ENCODE assay signal across 2 cellular contexts in genomic region chr2:112940859-112941258, GRCh38.
A peak's percentile ranks its signal among the peaks of the same experiment; 100 is the strongest.
TF ChIP-seq lines count a peak whose summit lies in the region.

No MANE protein-coding gene starts in this region.

TF ChIP-seq in liver, 16 proteins besides CTCF, POLR2A, EP300 and RAD21:
- no peak for TF ChIP-seq JUND (IDR thresholded peaks at IDR 0.05)
- TF ChIP-seq RXRA (IDR thresholded peaks at IDR 0.05) = peak in 1 of 2 donors; percentile 51
- TF ChIP-seq EGR1 (IDR thresholded peaks at IDR 0.05; ENCODE audit: low read depth in 2 of 2) = no peak
- TF ChIP-seq, protein P1, sequence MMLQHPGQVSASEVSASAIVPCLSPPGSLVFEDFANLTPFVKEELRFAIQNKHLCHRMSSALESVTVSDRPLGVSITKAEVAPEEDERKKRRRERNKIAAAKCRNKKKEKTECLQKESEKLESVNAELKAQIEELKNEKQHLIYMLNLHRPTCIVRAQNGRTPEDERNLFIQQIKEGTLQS (IDR thresholded peaks at IDR 0.05) = no peak
- no peak for TF ChIP-seq GABPA (IDR thresholded peaks at IDR 0.05 in 1 of 2, conservative IDR thresholded peaks at IDR 0.05 in 1 of 2)
- TF ChIP-seq SP1 (IDR thresholded peaks at IDR 0.05) = peak; percentile 24
- no peak for TF ChIP-seq REST (IDR thresholded peaks at IDR 0.05)
- TF ChIP-seq FOXA2 (IDR thresholded peaks at IDR 0.05) = peak; percentile 83
- no peak for TF ChIP-seq TAF1 (conservative IDR thresholded peaks at IDR 0.05)
- peak; percentile 27 for TF ChIP-seq ZBTB33 (IDR thresholded peaks at IDR 0.05)
- TF ChIP-seq NR2F2 (IDR thresholded peaks at IDR 0.05) = no peak
- no peak for TF ChIP-seq HNF4G (IDR thresholded peaks at IDR 0.05)
- no peak for TF ChIP-seq MAX (IDR thresholded peaks at IDR 0.05)
- TF ChIP-seq FOXA1 (IDR thresholded peaks at IDR 0.05) = peak; percentile 65
- peak; percentile 74 for TF ChIP-seq YY1 (IDR thresholded peaks at IDR 0.05)
- TF ChIP-seq HNF4A (conservative IDR thresholded peaks at IDR 0.05) = peak in 1 of 2 donors; percentile 56

TF ChIP-seq in HepG2, 621 proteins besides CTCF, POLR2A, EP300 and RAD21:
- no peak for TF ChIP-seq HMG20B (CRISPR knock-in tag; conservative IDR thresholded peaks at IDR 0.05)
- TF ChIP-seq ZBTB46 (CRISPR knock-in tag; IDR thresholded peaks at IDR 0.05; ENCODE audit: borderline replicate concordance) = no peak
- TF ChIP-seq, protein P2, sequence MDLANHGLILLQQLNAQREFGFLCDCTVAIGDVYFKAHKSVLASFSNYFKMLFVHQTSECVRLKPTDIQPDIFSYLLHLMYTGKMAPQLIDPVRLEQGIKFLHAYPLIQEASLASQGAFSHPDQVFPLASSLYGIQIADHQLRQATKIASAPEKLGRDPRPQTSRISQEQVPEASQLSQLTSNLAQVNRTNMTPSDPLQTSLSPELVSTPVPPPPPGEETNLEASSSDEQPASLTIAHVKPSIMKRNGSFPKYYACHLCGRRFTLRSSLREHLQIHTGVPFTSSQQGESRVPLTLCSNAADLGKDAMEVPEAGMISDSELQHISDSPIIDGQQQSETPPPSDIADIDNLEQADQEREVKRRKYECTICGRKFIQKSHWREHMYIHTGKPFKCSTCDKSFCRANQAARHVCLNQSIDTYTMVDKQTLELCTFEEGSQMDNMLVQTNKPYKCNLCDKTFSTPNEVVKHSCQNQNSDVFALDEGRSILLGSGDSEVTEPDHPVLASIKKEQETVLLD (CRISPR knock-in tag; IDR thresholded peaks at IDR 0.05; ENCODE audit: low read depth) = no peak
- no peak for TF ChIP-seq ZNF3 (CRISPR knock-in tag; IDR thresholded peaks at IDR 0.05)
- no peak for TF ChIP-seq ZNF335 (CRISPR knock-in tag; IDR thresholded peaks at IDR 0.05)
- TF ChIP-seq, protein P3, sequence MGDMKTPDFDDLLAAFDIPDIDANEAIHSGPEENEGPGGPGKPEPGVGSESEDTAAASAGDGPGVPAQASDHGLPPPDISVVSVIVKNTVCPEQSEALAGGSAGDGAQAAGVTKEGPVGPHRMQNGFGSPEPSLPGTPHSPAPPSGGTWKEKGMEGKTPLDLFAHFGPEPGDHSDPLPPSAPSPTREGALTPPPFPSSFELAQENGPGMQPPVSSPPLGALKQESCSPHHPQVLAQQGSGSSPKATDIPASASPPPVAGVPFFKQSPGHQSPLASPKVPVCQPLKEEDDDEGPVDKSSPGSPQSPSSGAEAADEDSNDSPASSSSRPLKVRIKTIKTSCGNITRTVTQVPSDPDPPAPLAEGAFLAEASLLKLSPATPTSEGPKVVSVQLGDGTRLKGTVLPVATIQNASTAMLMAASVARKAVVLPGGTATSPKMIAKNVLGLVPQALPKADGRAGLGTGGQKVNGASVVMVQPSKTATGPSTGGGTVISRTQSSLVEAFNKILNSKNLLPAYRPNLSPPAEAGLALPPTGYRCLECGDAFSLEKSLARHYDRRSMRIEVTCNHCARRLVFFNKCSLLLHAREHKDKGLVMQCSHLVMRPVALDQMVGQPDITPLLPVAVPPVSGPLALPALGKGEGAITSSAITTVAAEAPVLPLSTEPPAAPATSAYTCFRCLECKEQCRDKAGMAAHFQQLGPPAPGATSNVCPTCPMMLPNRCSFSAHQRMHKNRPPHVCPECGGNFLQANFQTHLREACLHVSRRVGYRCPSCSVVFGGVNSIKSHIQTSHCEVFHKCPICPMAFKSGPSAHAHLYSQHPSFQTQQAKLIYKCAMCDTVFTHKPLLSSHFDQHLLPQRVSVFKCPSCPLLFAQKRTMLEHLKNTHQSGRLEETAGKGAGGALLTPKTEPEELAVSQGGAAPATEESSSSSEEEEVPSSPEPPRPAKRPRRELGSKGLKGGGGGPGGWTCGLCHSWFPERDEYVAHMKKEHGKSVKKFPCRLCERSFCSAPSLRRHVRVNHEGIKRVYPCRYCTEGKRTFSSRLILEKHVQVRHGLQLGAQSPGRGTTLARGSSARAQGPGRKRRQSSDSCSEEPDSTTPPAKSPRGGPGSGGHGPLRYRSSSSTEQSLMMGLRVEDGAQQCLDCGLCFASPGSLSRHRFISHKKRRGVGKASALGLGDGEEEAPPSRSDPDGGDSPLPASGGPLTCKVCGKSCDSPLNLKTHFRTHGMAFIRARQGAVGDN (CRISPR knock-in tag; IDR thresholded peaks at IDR 0.05) = no peak
- TF ChIP-seq ZNF891 (CRISPR knock-in tag; IDR thresholded peaks at IDR 0.05) = no peak
TF ChIP-seq in HepG2: peak in this region for 0.
